In the genomic region with DNA sequence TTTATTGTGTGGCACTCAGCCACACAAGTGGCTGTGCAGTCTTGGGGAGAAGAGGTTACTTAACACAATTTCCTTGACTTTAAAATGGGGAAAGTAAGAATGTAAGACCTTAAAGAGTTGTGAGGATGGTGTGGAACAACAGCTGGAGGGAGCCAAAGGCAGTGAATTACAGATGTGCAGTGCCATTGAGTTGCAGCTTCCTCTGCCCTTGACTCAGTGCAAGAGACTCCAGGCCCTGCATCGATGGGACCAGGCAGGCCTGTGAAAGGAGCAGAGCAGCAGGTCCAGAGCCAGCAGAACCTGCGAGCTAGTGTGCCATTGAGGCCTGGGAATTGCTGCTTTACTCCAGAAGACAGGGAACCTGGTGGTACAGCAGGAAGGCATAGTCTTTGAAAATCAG, we compare ENCODE assay signal across 1 cellular context.
TF ChIP-seq lines count a peak whose summit lies in the region.

No MANE protein-coding gene starts in this region.

TF ChIP-seq in SK-N-SH, 30 proteins besides CTCF, POLR2A, EP300 and RAD21:
- TF ChIP-seq, protein P1, sequence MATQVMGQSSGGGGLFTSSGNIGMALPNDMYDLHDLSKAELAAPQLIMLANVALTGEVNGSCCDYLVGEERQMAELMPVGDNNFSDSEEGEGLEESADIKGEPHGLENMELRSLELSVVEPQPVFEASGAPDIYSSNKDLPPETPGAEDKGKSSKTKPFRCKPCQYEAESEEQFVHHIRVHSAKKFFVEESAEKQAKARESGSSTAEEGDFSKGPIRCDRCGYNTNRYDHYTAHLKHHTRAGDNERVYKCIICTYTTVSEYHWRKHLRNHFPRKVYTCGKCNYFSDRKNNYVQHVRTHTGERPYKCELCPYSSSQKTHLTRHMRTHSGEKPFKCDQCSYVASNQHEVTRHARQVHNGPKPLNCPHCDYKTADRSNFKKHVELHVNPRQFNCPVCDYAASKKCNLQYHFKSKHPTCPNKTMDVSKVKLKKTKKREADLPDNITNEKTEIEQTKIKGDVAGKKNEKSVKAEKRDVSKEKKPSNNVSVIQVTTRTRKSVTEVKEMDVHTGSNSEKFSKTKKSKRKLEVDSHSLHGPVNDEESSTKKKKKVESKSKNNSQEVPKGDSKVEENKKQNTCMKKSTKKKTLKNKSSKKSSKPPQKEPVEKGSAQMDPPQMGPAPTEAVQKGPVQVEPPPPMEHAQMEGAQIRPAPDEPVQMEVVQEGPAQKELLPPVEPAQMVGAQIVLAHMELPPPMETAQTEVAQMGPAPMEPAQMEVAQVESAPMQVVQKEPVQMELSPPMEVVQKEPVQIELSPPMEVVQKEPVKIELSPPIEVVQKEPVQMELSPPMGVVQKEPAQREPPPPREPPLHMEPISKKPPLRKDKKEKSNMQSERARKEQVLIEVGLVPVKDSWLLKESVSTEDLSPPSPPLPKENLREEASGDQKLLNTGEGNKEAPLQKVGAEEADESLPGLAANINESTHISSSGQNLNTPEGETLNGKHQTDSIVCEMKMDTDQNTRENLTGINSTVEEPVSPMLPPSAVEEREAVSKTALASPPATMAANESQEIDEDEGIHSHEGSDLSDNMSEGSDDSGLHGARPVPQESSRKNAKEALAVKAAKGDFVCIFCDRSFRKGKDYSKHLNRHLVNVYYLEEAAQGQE (IDR thresholded peaks at IDR 0.05; ENCODE audit: low read depth, low read length), result no peak
- TF ChIP-seq RXRA (IDR thresholded peaks at IDR 0.05; ENCODE audit: borderline replicate concordance, low read depth), result no peak
- TF ChIP-seq, protein P2, sequence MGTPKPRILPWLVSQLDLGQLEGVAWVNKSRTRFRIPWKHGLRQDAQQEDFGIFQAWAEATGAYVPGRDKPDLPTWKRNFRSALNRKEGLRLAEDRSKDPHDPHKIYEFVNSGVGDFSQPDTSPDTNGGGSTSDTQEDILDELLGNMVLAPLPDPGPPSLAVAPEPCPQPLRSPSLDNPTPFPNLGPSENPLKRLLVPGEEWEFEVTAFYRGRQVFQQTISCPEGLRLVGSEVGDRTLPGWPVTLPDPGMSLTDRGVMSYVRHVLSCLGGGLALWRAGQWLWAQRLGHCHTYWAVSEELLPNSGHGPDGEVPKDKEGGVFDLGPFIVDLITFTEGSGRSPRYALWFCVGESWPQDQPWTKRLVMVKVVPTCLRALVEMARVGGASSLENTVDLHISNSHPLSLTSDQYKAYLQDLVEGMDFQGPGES (IDR thresholded peaks at IDR 0.05; ENCODE audit: low read depth, low read length), result no peak
- TF ChIP-seq POLR2AphosphoS5 (IDR thresholded peaks at IDR 0.05; ENCODE audit: low read depth, low read length), result no peak
- no peak for TF ChIP-seq GATA2 (CRISPR knock-in tag; IDR thresholded peaks at IDR 0.05)
- no peak for TF ChIP-seq YY1 (IDR thresholded peaks at IDR 0.05; ENCODE audit: low read depth)
- no peak for TF ChIP-seq MXI1 (IDR thresholded peaks at IDR 0.05; ENCODE audit: low read depth, low read length)
- no peak for TF ChIP-seq ELF1 (IDR thresholded peaks at IDR 0.05)
- TF ChIP-seq, protein P3, sequence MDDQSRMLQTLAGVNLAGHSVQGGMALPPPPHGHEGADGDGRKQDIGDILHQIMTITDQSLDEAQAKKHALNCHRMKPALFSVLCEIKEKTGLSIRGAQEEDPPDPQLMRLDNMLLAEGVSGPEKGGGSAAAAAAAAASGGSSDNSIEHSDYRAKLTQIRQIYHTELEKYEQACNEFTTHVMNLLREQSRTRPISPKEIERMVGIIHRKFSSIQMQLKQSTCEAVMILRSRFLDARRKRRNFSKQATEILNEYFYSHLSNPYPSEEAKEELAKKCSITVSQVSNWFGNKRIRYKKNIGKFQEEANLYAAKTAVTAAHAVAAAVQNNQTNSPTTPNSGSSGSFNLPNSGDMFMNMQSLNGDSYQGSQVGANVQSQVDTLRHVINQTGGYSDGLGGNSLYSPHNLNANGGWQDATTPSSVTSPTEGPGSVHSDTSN (IDR thresholded peaks at IDR 0.05), result no peak
- TF ChIP-seq, protein P4, sequence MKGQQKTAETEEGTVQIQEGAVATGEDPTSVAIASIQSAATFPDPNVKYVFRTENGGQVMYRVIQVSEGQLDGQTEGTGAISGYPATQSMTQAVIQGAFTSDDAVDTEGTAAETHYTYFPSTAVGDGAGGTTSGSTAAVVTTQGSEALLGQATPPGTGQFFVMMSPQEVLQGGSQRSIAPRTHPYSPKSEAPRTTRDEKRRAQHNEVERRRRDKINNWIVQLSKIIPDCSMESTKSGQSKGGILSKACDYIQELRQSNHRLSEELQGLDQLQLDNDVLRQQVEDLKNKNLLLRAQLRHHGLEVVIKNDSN (IDR thresholded peaks at IDR 0.05; ENCODE audit: borderline replicate concordance, low read depth), result no peak
- TF ChIP-seq NFIC (IDR thresholded peaks at IDR 0.05; ENCODE audit: borderline replicate concordance), result no peak
- TF ChIP-seq TAF1 (IDR thresholded peaks at IDR 0.05; ENCODE audit: borderline replicate concordance, low read depth, low read length), result no peak
